1 cellular context compared by ENCODE assay signal in genomic region chr12:3872800-3873636, GRCh38.
TF ChIP-seq lines count a peak whose summit lies in the region.

Gene PARP11 (minus strand): TSS chr12:3873399. CDS start chr12:3873229, 170 bp downstream.

TF ChIP-seq in HepG2, 621 proteins besides CTCF, POLR2A, EP300 and RAD21 (continued from another document and continues in another):
- no peak for TF ChIP-seq ZBTB39 (CRISPR knock-in tag; IDR thresholded peaks at IDR 0.05)
- no peak for TF ChIP-seq ZNF34 (CRISPR knock-in tag; IDR thresholded peaks at IDR 0.05; ENCODE audit: borderline replicate concordance)
- TF ChIP-seq GMEB1 (CRISPR knock-in tag; IDR thresholded peaks at IDR 0.05; ENCODE audit: borderline replicate concordance), result peak; percentile 82
- peak; percentile 76 for TF ChIP-seq ASH2L (IDR thresholded peaks at IDR 0.05; ENCODE audit: insufficient read length, low read depth, low read length)
- TF ChIP-seq ATF2 (CRISPR knock-in tag; IDR thresholded peaks at IDR 0.05), result no peak
- no peak for TF ChIP-seq FOXM1 (CRISPR knock-in tag; IDR thresholded peaks at IDR 0.05)
- no peak for TF ChIP-seq ZNF546 (CRISPR knock-in tag; conservative IDR thresholded peaks at IDR 0.05)
- no peak for TF ChIP-seq ZNF564 (CRISPR knock-in tag; IDR thresholded peaks at IDR 0.05)
- TF ChIP-seq RBFOX2 (IDR thresholded peaks at IDR 0.05; ENCODE audit: low read depth, low read length), result peak; percentile 59
- TF ChIP-seq GLI4 (CRISPR knock-in tag; IDR thresholded peaks at IDR 0.05; ENCODE audit: borderline replicate concordance), result no peak; the same call in 1 of the 2 replicates
- no peak for TF ChIP-seq SRSF4 (IDR thresholded peaks at IDR 0.05; ENCODE audit: low read depth, low read length, poor library complexity, severe bottlenecking)
- no peak for TF ChIP-seq ZNF598 (CRISPR knock-in tag; IDR thresholded peaks at IDR 0.05; ENCODE audit: borderline replicate concordance)
- no peak for TF ChIP-seq ZNF776 (CRISPR knock-in tag; IDR thresholded peaks at IDR 0.05)
- TF ChIP-seq RAD51 (IDR thresholded peaks at IDR 0.05; ENCODE audit: borderline replicate concordance), result no peak
- no peak for TF ChIP-seq ZNF782 (CRISPR knock-in tag; IDR thresholded peaks at IDR 0.05; ENCODE audit: borderline replicate concordance)
- TF ChIP-seq THAP7 (CRISPR knock-in tag; IDR thresholded peaks at IDR 0.05), result peak; percentile 53; the same call in 1 of the 2 replicates
- TF ChIP-seq ZBTB25 (CRISPR knock-in tag; IDR thresholded peaks at IDR 0.05), result no peak
- peak; percentile 20; the same call in 1 of the 2 replicates for TF ChIP-seq SKIL (CRISPR knock-in tag; IDR thresholded peaks at IDR 0.05; ENCODE audit: borderline replicate concordance)
- no peak for TF ChIP-seq FOXA1 (IDR thresholded peaks at IDR 0.05)
- TF ChIP-seq FOXA1 (CRISPR knock-in tag; IDR thresholded peaks at IDR 0.05), result peak; percentile 33; the same call in 1 of the 2 replicates
- TF ChIP-seq ZNF512B (CRISPR knock-in tag; IDR thresholded peaks at IDR 0.05; ENCODE audit: borderline replicate concordance), result no peak
- no peak for TF ChIP-seq PHF5A (CRISPR knock-in tag; IDR thresholded peaks at IDR 0.05; ENCODE audit: low read depth, unreplicated experiment)
- TF ChIP-seq TIGD3 (CRISPR knock-in tag; IDR thresholded peaks at IDR 0.05; ENCODE audit: borderline replicate concordance), result no peak
- TF ChIP-seq ETV5 (CRISPR knock-in tag; IDR thresholded peaks at IDR 0.05; ENCODE audit: borderline replicate concordance), result no peak
- TF ChIP-seq CEBPZ (IDR thresholded peaks at IDR 0.05; ENCODE audit: low read length), result no peak
- TF ChIP-seq TOPORS (CRISPR knock-in tag; IDR thresholded peaks at IDR 0.05), result no peak
- no peak for TF ChIP-seq ZNF256 (CRISPR knock-in tag; conservative IDR thresholded peaks at IDR 0.05)
- no peak; the same call in 1 of the 2 replicates for TF ChIP-seq TFDP2 (CRISPR knock-in tag; IDR thresholded peaks at IDR 0.05)
- no peak for TF ChIP-seq ZNF713 (CRISPR knock-in tag; IDR thresholded peaks at IDR 0.05)
- TF ChIP-seq RBAK (CRISPR knock-in tag; IDR thresholded peaks at IDR 0.05), result no peak
- no peak for TF ChIP-seq SOX5 (CRISPR knock-in tag; IDR thresholded peaks at IDR 0.05; ENCODE audit: borderline replicate concordance)
